Comparison of ENCODE assay signal across 24 cellular contexts in the genomic region with DNA sequence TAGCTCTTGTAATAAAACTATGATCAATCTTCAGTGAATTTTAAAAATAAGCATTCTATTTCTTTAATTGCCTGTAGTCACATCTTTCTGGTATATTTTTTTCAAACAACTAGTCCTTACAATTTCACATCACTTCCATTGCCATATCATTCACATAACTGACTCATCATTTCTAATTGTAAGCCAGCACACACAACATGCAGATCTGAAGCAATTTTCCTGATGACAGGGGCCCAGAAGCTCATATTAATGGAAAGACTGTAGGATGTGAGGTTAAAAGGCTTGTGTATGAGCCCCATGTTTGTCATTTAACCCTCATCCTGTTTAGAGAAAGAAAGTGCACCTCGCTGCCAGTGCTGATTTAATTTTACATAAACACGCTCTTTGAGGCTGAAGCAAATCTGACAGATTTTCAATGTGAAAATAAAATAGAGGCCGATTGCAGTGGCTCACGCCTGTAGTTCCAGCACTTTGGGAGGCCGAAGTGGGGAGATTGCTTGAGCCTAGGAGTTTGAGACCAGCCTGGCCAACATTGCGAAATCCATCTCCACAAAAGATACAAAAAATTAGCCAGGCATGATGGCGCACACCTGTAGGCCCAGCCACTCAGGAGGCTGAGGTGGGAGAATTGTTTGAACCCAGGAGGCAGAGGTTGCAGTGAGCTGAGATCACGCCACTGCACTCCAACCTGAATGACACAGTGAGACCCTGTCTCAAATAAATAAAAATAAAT. TPM values are rescaled to one million over a fixed set of nuclear protein-coding genes. Genes with fewer than 3 reads are reported as not detected.
DNase-seq lines count a peak whose midpoint lies in the region; ATAC-seq, FAIRE-seq and TF ChIP-seq lines count a peak whose summit lies in the region.
"Had no signal": no experiment of that assay in that cellular context is flagged by ENCODE, and none has a peak within 500 bp of the region (broad histone marks: within the 10 kb centered on the region; RNA-seq: fewer than 3 reads in every experiment).

No MANE protein-coding gene starts in this region.

- H3K4me3 Mint-ChIP-seq in activated T-helper 1 cell treated with anti-CD3 and anti-CD28 coated beads, Interleukin-12 subunit alpha, Interleukin-12 subunit beta, Interleukin-2, Interleukin-4 antibody, amounts not matched to agents 30 ng/mL and 10 ng/mL and 1 ng/mL, durations not matched to agents 14 hours and 24 hours and 36 hours: no peak overlapping the region
- H3K4me3 Mint-ChIP-seq: T-helper 2 cell treated with Interferon-gamma antibody and Interleukin-4, amounts not matched to agents 5 μg/mL and 100 μg/mL, for 36 hours had no signal

- H3K27ac Mint-ChIP-seq in activated T-helper 1 cell treated with anti-CD3 and anti-CD28 coated beads, Interleukin-12 subunit alpha, Interleukin-12 subunit beta, Interleukin-2, Interleukin-4 antibody, amounts not matched to agents 30 ng/mL and 10 ng/mL and 1 ng/mL, durations not matched to agents 14 hours and 24 hours and 36 hours: peak overlapping the region; percentile 80
- H3K27ac Mint-ChIP-seq: T-helper 2 cell treated with Interferon-gamma antibody and Interleukin-4, amounts not matched to agents 5 μg/mL and 100 μg/mL, for 36 hours had no signal

- TF ChIP-seq CTCF in HepG2 (CRISPR knock-in tag; IDR thresholded peaks at IDR 0.05): no peak
- no peak for TF ChIP-seq CTCF in right lobe of liver (IDR thresholded peaks at IDR 0.05)
- no peak for TF ChIP-seq CTCF in epithelial cell of esophagus (IDR thresholded peaks at IDR 0.05; ENCODE audit: insufficient read depth, low read depth, low read length, missing control alignments)
- no peak for TF ChIP-seq CTCF in stomach (IDR thresholded peaks at IDR 0.05)

- H3K9me3 Mint-ChIP-seq in activated T-helper 1 cell treated with anti-CD3 and anti-CD28 coated beads, Interleukin-12 subunit alpha, Interleukin-12 subunit beta, Interleukin-2, Interleukin-4 antibody, amounts not matched to agents 30 ng/mL and 10 ng/mL and 1 ng/mL, durations not matched to agents 14 hours and 24 hours and 36 hours: peaks cover 33% of the 10 kb centered on the region

- no peak overlapping the region for H3K9ac ChIP-seq in HepG2 (ENCODE audit: insufficient read depth, low read depth, low read length)

- no peak for FAIRE-seq in HepG2 (lab: Jason Lieb, UNC)
- FAIRE-seq: islet of Langerhans, pancreas had no signal

- intact Hi-C loops in HepG2 (cut with micrococcal nuclease; ENCODE audit: unreplicated experiment): no loop called here
- intact Hi-C loops in right lobe of liver (cut with DNase I): no loop called here
- intact Hi-C loops in activated T-helper 1 cell treated with anti-CD3 and anti-CD28 coated beads, Interleukin-12 subunit alpha, Interleukin-12 subunit beta, Interleukin-2, Interleukin-4 antibody, amounts not matched to agents 30 ng/mL and 10 ng/mL and 1 ng/mL, durations not matched to agents 14 hours and 24 hours and 36 hours (cut with micrococcal nuclease): loop anchor here (10.0 kb wide), 1 partner anchor 542 kb away; no protein-coding TSS in a partner anchor
- intact Hi-C loops in stomach (cut with DNase I; ENCODE audit: low total_unique reads): no loop called here
- intact Hi-C loops in posterior vena cava (cut with DNase I): no loop called here

- POLR2A ChIA-PET in HepG2 (lab: Yijun Ruan, JAX): no interaction called here

- BruUV-seq in HepG2 (replicated peaks; lab: Mats Ljungman, UMichigan): no TSS peak

- H3K79me2 ChIP-seq in HepG2 (ENCODE audit: insufficient read depth, low read length): no peaks in the 10 kb centered on the region

- H3K27me3 ChIP-seq in HepG2 (ENCODE audit: control insufficient read depth in 1 of 2, insufficient read depth in 2 of 2, low read length in 2 of 2): no peaks in the 10 kb centered on the region
- H3K27me3 ChIP-seq in right lobe of liver: no peaks in the 10 kb centered on the region
- no peaks in the 10 kb centered on the region for H3K27me3 ChIP-seq in stomach
- H3K27me3 ChIP-seq: pancreas had no signal

- no peak overlapping the region for H2AFZ ChIP-seq in HepG2 (ENCODE audit: low read length)

- no peaks in the 10 kb centered on the region for H4K20me1 ChIP-seq in HepG2 (ENCODE audit: insufficient read depth, low read length)

- no peak overlapping the region for H3K4me2 ChIP-seq in HepG2 (ENCODE audit: low read depth, low read length)

- ATAC-seq in HepG2: no peak
- ATAC-seq in right lobe of liver: no peak
- ATAC-seq in GM21360 (IDR thresholded peaks at IDR 0.05; ENCODE audit: unreplicated experiment): no peak
- ATAC-seq: activated CD4-positive, CD25-positive, alpha-beta regulatory T cell treated with anti-CD3 and anti-CD28 coated beads, Interleukin-2, amount 50 U/mL, for 24 hours; HCT116; pancreas had no signal

- DNase-seq in HepG2 (ENCODE audit: low spot score) (no peak), right lobe of liver (no peak), epithelial cell of esophagus (ENCODE audit: low read depth) (peak; percentile 20), stomach (no peak), hepatic stellate cell (ENCODE audit: low spot score) (no peak), posterior vena cava (ENCODE audit: low spot score) (no peak)
- no peak for DNase-seq in activated T-helper 1 cell treated with anti-CD3 and anti-CD28 coated beads, Interleukin-12 subunit alpha, Interleukin-12 subunit beta, Interleukin-2, Interleukin-4 antibody, amounts not matched to agents 30 ng/mL and 10 ng/mL and 1 ng/mL, durations not matched to agents 14 hours and 24 hours and 36 hours (ENCODE audit: low spot score)
- DNase-seq: ACHN; activated naive CD4-positive, alpha-beta T cell; COR-L47; EL; head of caudate nucleus; mammary epithelial cell; NCI-H1417 treated with DMSO at 0.1 percent for 48 hours; NCI-H2171; NCI-H774; pancreas; stimulated activated CD4-positive, alpha-beta T cell treated with anti-CD3 and anti-CD28 coated beads, Interleukin-2, amount 100 ng/mL, for 24 hours had no signal

- H3K27me3 Mint-ChIP-seq in activated T-helper 1 cell treated with anti-CD3 and anti-CD28 coated beads, Interleukin-12 subunit alpha, Interleukin-12 subunit beta, Interleukin-2, Interleukin-4 antibody, amounts not matched to agents 30 ng/mL and 10 ng/mL and 1 ng/mL, durations not matched to agents 14 hours and 24 hours and 36 hours (ENCODE audit: insufficient read depth): peaks cover 3% of the 10 kb centered on the region

- WGBS in HepG2 (ENCODE audit: low lambda C conversion rate): 96% methylated on average over 8 of the region's 8 CpGs
- 95% methylated on average over 8 of the region's 8 CpGs for WGBS in right lobe of liver (ENCODE audit: insufficient coverage, low coverage, low lambda C conversion rate, missing lambda C conversion rate)
- 79 to 90% (median 88%) methylated on average over 8 of the region's 8 CpGs for WGBS in stomach, 5 donors

- peaks cover 7 to 10% of the 10 kb centered on the region in 2 experiments; a peak in 4 of 5 replicates for H3K36me3 ChIP-seq in HepG2 (replicated peaks in 1 of 2; ENCODE audit: control insufficient read depth in 1 of 2, insufficient read depth in 2 of 2, low read length in 2 of 2)
- H3K36me3 ChIP-seq in right lobe of liver: peaks cover 0 to 5% (median under 1%) of the 10 kb centered on the region in 4 donors
- H3K36me3 ChIP-seq in stomach: peaks cover 0 to 42% (median 25%) of the 10 kb centered on the region in 4 donors
- H3K36me3 ChIP-seq: pancreas had no signal

- peaks cover 48% of the 10 kb centered on the region for H3K4me1 Mint-ChIP-seq in activated T-helper 1 cell treated with anti-CD3 and anti-CD28 coated beads, Interleukin-12 subunit alpha, Interleukin-12 subunit beta, Interleukin-2, Interleukin-4 antibody, amounts not matched to agents 30 ng/mL and 10 ng/mL and 1 ng/mL, durations not matched to agents 14 hours and 24 hours and 36 hours (ENCODE audit: low read depth)

- CTCF ChIA-PET in HepG2 (lab: Yijun Ruan, JAX; ENCODE audit: low intra/inter-chr PET ratio, low total read pairs): no interaction called here

- TF ChIP-seq POLR2A in HepG2 (IDR thresholded peaks at IDR 0.05; ENCODE audit: insufficient read depth in 1 of 2, low read depth in 2 of 2, low read length in 2 of 2) (no peak), right lobe of liver (IDR thresholded peaks at IDR 0.05) (no peak), stomach (IDR thresholded peaks at IDR 0.05) (no peak)

- H3K4me3 ChIP-seq in HepG2 (replicated peaks in 1 of 3; ENCODE audit: insufficient read depth in 1 of 3, low read depth in 2 of 3, low read length in 3 of 3) (no peak overlapping the region), right lobe of liver (no peak overlapping the region), epithelial cell of esophagus (ENCODE audit: low read length) (no peak overlapping the region), stomach (no peak overlapping the region)
- H3K4me3 ChIP-seq: pancreas, SK-N-MC had no signal

- H3K36me3 Mint-ChIP-seq in activated T-helper 1 cell treated with anti-CD3 and anti-CD28 coated beads, Interleukin-12 subunit alpha, Interleukin-12 subunit beta, Interleukin-2, Interleukin-4 antibody, amounts not matched to agents 30 ng/mL and 10 ng/mL and 1 ng/mL, durations not matched to agents 14 hours and 24 hours and 36 hours (ENCODE audit: low read depth): peaks cover 62% of the 10 kb centered on the region

- no peak for TF ChIP-seq EP300 in HepG2 (IDR thresholded peaks at IDR 0.05; ENCODE audit: low read depth in 2 of 2, low read length in 2 of 2)
- no peak for TF ChIP-seq EP300 in HepG2 (CRISPR knock-in tag; IDR thresholded peaks at IDR 0.05; ENCODE audit: borderline replicate concordance)
- no peak for TF ChIP-seq EP300 in stomach (IDR thresholded peaks at IDR 0.05)

- H3K9me3 ChIP-seq in HepG2 (ENCODE audit: low read length) (no peaks in the 10 kb centered on the region), right lobe of liver (no peaks in the 10 kb centered on the region), stomach (peaks cover 0 to 5% (median 3%) of the 10 kb centered on the region in 4 donors)
- H3K9me3 ChIP-seq: pancreas had no signal

- in situ Hi-C loops in HepG2 (cut with HindIII; ENCODE audit: extremely low pct_ligation_motif_present, low pct_unique_long_range_greater_than_20kb): no loop called here

- no peaks in the 10 kb centered on the region for H3K4me1 ChIP-seq in HepG2 (ENCODE audit: insufficient read depth, low read length)
- no peaks in the 10 kb centered on the region for H3K4me1 ChIP-seq in right lobe of liver
- H3K4me1 ChIP-seq in stomach: peaks cover 0 to 34% (median 3%) of the 10 kb centered on the region in 4 donors
- H3K4me1 ChIP-seq: pancreas had no signal

- TF ChIP-seq RAD21 in HepG2 (CRISPR knock-in tag; IDR thresholded peaks at IDR 0.05): no peak

- H3K27ac ChIP-seq in HepG2 (ENCODE audit: extremely low read length, insufficient read depth, low read length) (no peak overlapping the region), right lobe of liver (no peak overlapping the region), stomach (peak overlapping the region in 3 of 5 donors; percentile 4 to 33 (median 17))
- H3K27ac ChIP-seq: pancreas, SK-N-MC had no signal

RNA-seq across cellular contexts. Expression of gene LTV1, which starts 40.1 kb away (rescaled TPM):
- total RNA-seq in HepG2 (2016; rRNA removed; fragmentation: Illumina TruSeq; extraction: Trizol) (85.8 and 122 TPM in 2 replicates), right lobe of liver (10 to 100 TPM in 4 of 6 experiments, 1 to 10 TPM in 2; 5.7 to 15.1 (median 11.0) TPM), stomach (10 to 100 TPM in 3 of 5 donors, 1 to 10 TPM in 2; 1.2 to 25.3 (median 14.1) TPM), posterior vena cava (10 to 100 TPM; 16.8 to 20.8 TPM)
- 15.6 and 17.4 TPM in 2 replicates for total RNA-seq in HepG2 (2016; cell fraction: cytosol; rRNA removed; fragmentation: Illumina TruSeq; extraction: Trizol; ENCODE audit: low read depth)
- 84.4 and 118 TPM in 2 replicates for total RNA-seq in HepG2 (2016; cell fraction: insoluble cytoplasmic fraction; rRNA removed; fragmentation: Illumina TruSeq; extraction: Trizol)
- 31.8 and 36.3 TPM in 2 replicates for total RNA-seq in HepG2 (2016; cell fraction: membrane; rRNA removed; fragmentation: Illumina TruSeq; extraction: Trizol)
- total RNA-seq in HepG2 (2016; cell fraction: nucleus; rRNA removed; fragmentation: Illumina TruSeq; extraction: Trizol): 69.7 and 73.2 TPM in 2 replicates
- polyA plus RNA-seq in HepG2 (2011; rRNA removed) (15.9 and 21.1 TPM in 2 replicates), stomach (10 to 100 TPM; 16.2 to 22.2 (median 17.0) TPM)
- 6.1 and 9.5 TPM in 2 replicates for polyA plus RNA-seq in HepG2 (2011; cell fraction: cytosol; rRNA removed)
- 21.7 and 25.4 TPM in 2 replicates for polyA plus RNA-seq in HepG2 (2011; cell fraction: nucleus; rRNA removed)
- 32.5 and 45.9 TPM in 2 replicates for polyA plus RNA-seq in HepG2 (2012)
- 12.9 and 13.2 TPM in 2 replicates for polyA plus RNA-seq in HepG2 (2016; cell fraction: cytosol; fragmentation: Illumina TruSeq; extraction: Trizol; ENCODE audit: low read depth)
- 129 and 141 TPM in 2 replicates for polyA plus RNA-seq in HepG2 (2016; cell fraction: insoluble cytoplasmic fraction; fragmentation: Illumina TruSeq; extraction: Trizol; ENCODE audit: low read depth)
- polyA plus RNA-seq in HepG2 (2016; cell fraction: membrane; fragmentation: Illumina TruSeq; extraction: Trizol; ENCODE audit: low read depth): 19.2 and 19.9 TPM in 2 replicates
- 128 and 133 TPM in 2 replicates for polyA plus RNA-seq in HepG2 (2016; cell fraction: nucleus; fragmentation: Illumina TruSeq; extraction: Trizol; ENCODE audit: insufficient read depth, low read depth)
- polyA minus RNA-seq in HepG2 (2011; rRNA and poly(A)+ RNA removed; ENCODE audit: low replicate concordance): 2.3 and 2.5 TPM in 2 replicates
- polyA minus RNA-seq in HepG2 (2011; cell fraction: cytosol; rRNA and poly(A)+ RNA removed): 8.6 and 9.2 TPM in 2 replicates
- 37.7 and 42.4 TPM in 2 replicates for polyA minus RNA-seq in HepG2 (2011; cell fraction: nucleus; rRNA and poly(A)+ RNA removed)
- total RNA-seq in activated T-helper 1 cell treated with anti-CD3 and anti-CD28 coated beads, Interleukin-12 subunit alpha, Interleukin-12 subunit beta, Interleukin-2, Interleukin-4 antibody, amounts not matched to agents 30 ng/mL and 10 ng/mL and 1 ng/mL, durations not matched to agents 14 hours and 24 hours and 36 hours: 63.0 and 67.9 TPM in 2 replicates

Comparison
In these comparisons a context has a peak if more than half of its experiments do, and no peak if none do; other contexts are left out.
1. H3K27ac ChIP-seq: peak in stomach (3 of 5); none in HepG2 (single experiment) and right lobe of liver (0 of 3).